1 cellular context compared by ENCODE assay signal in the genomic region with DNA sequence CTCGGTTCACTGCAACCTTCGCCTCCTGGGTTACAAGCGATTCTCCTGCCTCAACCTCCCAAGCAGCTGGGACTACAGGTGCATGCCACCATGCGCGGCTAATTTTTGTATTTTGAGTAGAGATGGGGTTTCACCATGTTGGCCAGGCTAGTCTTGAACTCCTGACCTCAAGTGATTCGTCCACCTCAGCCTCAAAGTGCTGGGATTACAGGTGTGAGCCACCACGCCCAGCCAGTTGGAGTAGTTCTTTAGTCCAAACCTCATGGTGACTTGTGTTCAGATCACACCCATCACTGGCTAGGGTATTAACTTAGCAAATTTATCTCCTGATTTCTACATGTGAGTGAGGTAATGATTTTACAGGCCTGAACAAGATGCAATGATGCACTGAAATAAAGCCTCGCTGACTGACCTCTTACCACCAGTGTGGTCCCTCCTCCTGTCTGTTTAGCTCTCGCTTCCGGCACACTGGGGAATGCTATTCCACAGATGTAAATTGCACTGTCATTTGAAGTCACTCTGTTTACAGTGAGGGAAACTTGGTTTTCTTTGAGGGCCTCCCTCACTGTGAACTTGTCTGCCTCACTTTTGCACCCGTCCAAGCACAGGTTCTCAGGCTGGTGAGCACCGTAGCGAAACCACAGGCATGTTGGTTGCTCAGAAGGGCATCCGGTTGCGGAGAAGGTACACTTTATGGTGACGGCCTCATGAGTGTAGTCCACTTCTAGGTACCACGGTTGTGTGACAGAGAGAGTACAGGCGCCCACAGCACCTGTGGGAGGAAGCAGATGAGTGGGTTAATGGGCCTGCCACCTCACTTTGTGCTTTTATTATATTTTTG.
TF ChIP-seq lines count a peak whose summit lies in the region.

No MANE protein-coding gene starts in this region.

TF ChIP-seq in GM12878, 131 proteins besides CTCF, POLR2A, EP300 and RAD21 (continues in another document):
- TF ChIP-seq ZBTB4 (CRISPR knock-in tag; IDR thresholded peaks at IDR 0.05): no peak
- TF ChIP-seq ATF7 (IDR thresholded peaks at IDR 0.05; ENCODE audit: low read depth): peak; percentile 67
- 0 out of 2 replicates have a peak, but pooled peaks have one; percentile 22 for TF ChIP-seq IRF4 (IDR thresholded peaks at IDR 0.05; ENCODE audit: low read depth, low read length)
- peak; percentile 82 for TF ChIP-seq CREM (IDR thresholded peaks at IDR 0.05; ENCODE audit: low read depth)
- TF ChIP-seq ZNF274 (IDR thresholded peaks at IDR 0.05; ENCODE audit: insufficient read depth, insufficient read length): no peak
- no peak for TF ChIP-seq HDAC2 (IDR thresholded peaks at IDR 0.05)
- TF ChIP-seq, protein P1, sequence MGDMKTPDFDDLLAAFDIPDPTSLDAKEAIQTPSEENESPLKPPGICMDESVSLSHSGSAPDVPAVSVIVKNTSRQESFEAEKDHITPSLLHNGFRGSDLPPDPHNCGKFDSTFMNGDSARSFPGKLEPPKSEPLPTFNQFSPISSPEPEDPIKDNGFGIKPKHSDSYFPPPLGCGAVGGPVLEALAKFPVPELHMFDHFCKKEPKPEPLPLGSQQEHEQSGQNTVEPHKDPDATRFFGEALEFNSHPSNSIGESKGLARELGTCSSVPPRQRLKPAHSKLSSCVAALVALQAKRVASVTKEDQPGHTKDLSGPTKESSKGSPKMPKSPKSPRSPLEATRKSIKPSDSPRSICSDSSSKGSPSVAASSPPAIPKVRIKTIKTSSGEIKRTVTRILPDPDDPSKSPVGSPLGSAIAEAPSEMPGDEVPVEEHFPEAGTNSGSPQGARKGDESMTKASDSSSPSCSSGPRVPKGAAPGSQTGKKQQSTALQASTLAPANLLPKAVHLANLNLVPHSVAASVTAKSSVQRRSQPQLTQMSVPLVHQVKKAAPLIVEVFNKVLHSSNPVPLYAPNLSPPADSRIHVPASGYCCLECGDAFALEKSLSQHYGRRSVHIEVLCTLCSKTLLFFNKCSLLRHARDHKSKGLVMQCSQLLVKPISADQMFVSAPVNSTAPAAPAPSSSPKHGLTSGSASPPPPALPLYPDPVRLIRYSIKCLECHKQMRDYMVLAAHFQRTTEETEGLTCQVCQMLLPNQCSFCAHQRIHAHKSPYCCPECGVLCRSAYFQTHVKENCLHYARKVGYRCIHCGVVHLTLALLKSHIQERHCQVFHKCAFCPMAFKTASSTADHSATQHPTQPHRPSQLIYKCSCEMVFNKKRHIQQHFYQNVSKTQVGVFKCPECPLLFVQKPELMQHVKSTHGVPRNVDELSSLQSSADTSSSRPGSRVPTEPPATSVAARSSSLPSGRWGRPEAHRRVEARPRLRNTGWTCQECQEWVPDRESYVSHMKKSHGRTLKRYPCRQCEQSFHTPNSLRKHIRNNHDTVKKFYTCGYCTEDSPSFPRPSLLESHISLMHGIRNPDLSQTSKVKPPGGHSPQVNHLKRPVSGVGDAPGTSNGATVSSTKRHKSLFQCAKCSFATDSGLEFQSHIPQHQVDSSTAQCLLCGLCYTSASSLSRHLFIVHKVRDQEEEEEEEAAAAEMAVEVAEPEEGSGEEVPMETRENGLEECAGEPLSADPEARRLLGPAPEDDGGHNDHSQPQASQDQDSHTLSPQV (IDR thresholded peaks at IDR 0.05): 0 out of 2 replicates have a peak, but pooled peaks have one; percentile 15
- no peak for TF ChIP-seq RAD51 (IDR thresholded peaks at IDR 0.05)
- no peak for TF ChIP-seq YY1 (IDR thresholded peaks at IDR 0.05; ENCODE audit: low read depth, low read length)
- peak; percentile 96 for TF ChIP-seq TBL1XR1 (IDR thresholded peaks at IDR 0.05; ENCODE audit: low read depth, low read length)
- no peak for TF ChIP-seq SMARCA5 (IDR thresholded peaks at IDR 0.05)
- no peak for TF ChIP-seq EZH2 (IDR thresholded peaks at IDR 0.05; ENCODE audit: borderline replicate concordance, control insufficient read depth, low read depth, low read length)
- no peak for TF ChIP-seq SREBF1 (IDR thresholded peaks at IDR 0.05; ENCODE audit: low read length)
- TF ChIP-seq, protein P2, sequence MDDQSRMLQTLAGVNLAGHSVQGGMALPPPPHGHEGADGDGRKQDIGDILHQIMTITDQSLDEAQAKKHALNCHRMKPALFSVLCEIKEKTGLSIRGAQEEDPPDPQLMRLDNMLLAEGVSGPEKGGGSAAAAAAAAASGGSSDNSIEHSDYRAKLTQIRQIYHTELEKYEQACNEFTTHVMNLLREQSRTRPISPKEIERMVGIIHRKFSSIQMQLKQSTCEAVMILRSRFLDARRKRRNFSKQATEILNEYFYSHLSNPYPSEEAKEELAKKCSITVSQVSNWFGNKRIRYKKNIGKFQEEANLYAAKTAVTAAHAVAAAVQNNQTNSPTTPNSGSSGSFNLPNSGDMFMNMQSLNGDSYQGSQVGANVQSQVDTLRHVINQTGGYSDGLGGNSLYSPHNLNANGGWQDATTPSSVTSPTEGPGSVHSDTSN (IDR thresholded peaks at IDR 0.05; ENCODE audit: insufficient replicate concordance, low read depth, low read length): no peak
- TF ChIP-seq TARDBP (IDR thresholded peaks at IDR 0.05; ENCODE audit: borderline replicate concordance): no peak
- peak; percentile 58; the same call in 1 of the 2 replicates for TF ChIP-seq DPF2 (IDR thresholded peaks at IDR 0.05)
- 0 out of 2 replicates have a peak, but pooled peaks have one; percentile 61 for TF ChIP-seq STAT1 (conservative IDR thresholded peaks at IDR 0.05)
- no peak for TF ChIP-seq YBX1 (IDR thresholded peaks at IDR 0.05)
- TF ChIP-seq EGR1 (IDR thresholded peaks at IDR 0.05; ENCODE audit: borderline replicate concordance in 1 of 2, low read depth in 2 of 2, low read length in 2 of 2): peak in 1 of 2 experiments; percentile 45; a peak in 2 of 3 replicates
- no peak for TF ChIP-seq BMI1 (IDR thresholded peaks at IDR 0.05; ENCODE audit: borderline replicate concordance)
- peak; percentile 72 for TF ChIP-seq IKZF1 (conservative IDR thresholded peaks at IDR 0.05)
- no peak for TF ChIP-seq HDAC6 (IDR thresholded peaks at IDR 0.05; ENCODE audit: unreplicated experiment)
- TF ChIP-seq SKIL (IDR thresholded peaks at IDR 0.05; ENCODE audit: low read depth, poor library complexity, severe bottlenecking): peak; percentile 84
- no peak for TF ChIP-seq HSF1 (IDR thresholded peaks at IDR 0.05; ENCODE audit: low read depth, low read length)
- peak; percentile 76; the same call in 1 of the 2 replicates for TF ChIP-seq TCF3 (IDR thresholded peaks at IDR 0.05; ENCODE audit: borderline replicate concordance, insufficient read depth, low read depth, low read length)
- TF ChIP-seq POLR2AphosphoS2 (IDR thresholded peaks at IDR 0.05; ENCODE audit: low read depth, low read length): no peak
- TF ChIP-seq SP1 (IDR thresholded peaks at IDR 0.05; ENCODE audit: low read depth, low read length): peak; percentile 29
- no peak for TF ChIP-seq RB1 (IDR thresholded peaks at IDR 0.05; ENCODE audit: borderline replicate concordance)
- TF ChIP-seq JUNB (IDR thresholded peaks at IDR 0.05): peak; percentile 35; the same call in 1 of the 2 replicates
- TF ChIP-seq, protein P3, sequence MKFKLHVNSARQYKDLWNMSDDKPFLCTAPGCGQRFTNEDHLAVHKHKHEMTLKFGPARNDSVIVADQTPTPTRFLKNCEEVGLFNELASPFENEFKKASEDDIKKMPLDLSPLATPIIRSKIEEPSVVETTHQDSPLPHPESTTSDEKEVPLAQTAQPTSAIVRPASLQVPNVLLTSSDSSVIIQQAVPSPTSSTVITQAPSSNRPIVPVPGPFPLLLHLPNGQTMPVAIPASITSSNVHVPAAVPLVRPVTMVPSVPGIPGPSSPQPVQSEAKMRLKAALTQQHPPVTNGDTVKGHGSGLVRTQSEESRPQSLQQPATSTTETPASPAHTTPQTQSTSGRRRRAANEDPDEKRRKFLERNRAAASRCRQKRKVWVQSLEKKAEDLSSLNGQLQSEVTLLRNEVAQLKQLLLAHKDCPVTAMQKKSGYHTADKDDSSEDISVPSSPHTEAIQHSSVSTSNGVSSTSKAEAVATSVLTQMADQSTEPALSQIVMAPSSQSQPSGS (IDR thresholded peaks at IDR 0.05; ENCODE audit: low read length): peak; percentile 91
- TF ChIP-seq SPI1 (IDR thresholded peaks at IDR 0.05; ENCODE audit: borderline replicate concordance, insufficient read depth, low read depth, low read length): no peak
- peak; percentile 95 for TF ChIP-seq ZNF24 (IDR thresholded peaks at IDR 0.05)
- peak; percentile 72 to 84; a peak in 2 of 4 replicates for TF ChIP-seq IKZF2 (IDR thresholded peaks at IDR 0.05)
- no peak for TF ChIP-seq LARP7 (IDR thresholded peaks at IDR 0.05)
- no peak for TF ChIP-seq ZZZ3 (IDR thresholded peaks at IDR 0.05; ENCODE audit: control insufficient read depth, insufficient read length, low read depth)
- TF ChIP-seq, protein P4, sequence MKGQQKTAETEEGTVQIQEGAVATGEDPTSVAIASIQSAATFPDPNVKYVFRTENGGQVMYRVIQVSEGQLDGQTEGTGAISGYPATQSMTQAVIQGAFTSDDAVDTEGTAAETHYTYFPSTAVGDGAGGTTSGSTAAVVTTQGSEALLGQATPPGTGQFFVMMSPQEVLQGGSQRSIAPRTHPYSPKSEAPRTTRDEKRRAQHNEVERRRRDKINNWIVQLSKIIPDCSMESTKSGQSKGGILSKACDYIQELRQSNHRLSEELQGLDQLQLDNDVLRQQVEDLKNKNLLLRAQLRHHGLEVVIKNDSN (IDR thresholded peaks at IDR 0.05; ENCODE audit: borderline replicate concordance, extremely low read length, insufficient read depth, low read depth, low read length): no peak
- TF ChIP-seq, protein P5, sequence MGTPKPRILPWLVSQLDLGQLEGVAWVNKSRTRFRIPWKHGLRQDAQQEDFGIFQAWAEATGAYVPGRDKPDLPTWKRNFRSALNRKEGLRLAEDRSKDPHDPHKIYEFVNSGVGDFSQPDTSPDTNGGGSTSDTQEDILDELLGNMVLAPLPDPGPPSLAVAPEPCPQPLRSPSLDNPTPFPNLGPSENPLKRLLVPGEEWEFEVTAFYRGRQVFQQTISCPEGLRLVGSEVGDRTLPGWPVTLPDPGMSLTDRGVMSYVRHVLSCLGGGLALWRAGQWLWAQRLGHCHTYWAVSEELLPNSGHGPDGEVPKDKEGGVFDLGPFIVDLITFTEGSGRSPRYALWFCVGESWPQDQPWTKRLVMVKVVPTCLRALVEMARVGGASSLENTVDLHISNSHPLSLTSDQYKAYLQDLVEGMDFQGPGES (IDR thresholded peaks at IDR 0.05): no peak
- no peak for TF ChIP-seq CHD4 (IDR thresholded peaks at IDR 0.05)
- TF ChIP-seq NR2F1 (conservative IDR thresholded peaks at IDR 0.05): peak; percentile 65
- no peak for TF ChIP-seq NR2C2 (IDR thresholded peaks at IDR 0.05; ENCODE audit: borderline replicate concordance, control insufficient read depth, insufficient read length, low read depth)
- 0 out of 2 replicates have a peak, but pooled peaks have one; percentile 28 for TF ChIP-seq POLR2AphosphoS5 (IDR thresholded peaks at IDR 0.05; ENCODE audit: low read length)
- peak; percentile 60 for TF ChIP-seq CREB1 (IDR thresholded peaks at IDR 0.05; ENCODE audit: low read depth)
